8 cellular contexts compared by ENCODE assay signal in the genomic region with DNA sequence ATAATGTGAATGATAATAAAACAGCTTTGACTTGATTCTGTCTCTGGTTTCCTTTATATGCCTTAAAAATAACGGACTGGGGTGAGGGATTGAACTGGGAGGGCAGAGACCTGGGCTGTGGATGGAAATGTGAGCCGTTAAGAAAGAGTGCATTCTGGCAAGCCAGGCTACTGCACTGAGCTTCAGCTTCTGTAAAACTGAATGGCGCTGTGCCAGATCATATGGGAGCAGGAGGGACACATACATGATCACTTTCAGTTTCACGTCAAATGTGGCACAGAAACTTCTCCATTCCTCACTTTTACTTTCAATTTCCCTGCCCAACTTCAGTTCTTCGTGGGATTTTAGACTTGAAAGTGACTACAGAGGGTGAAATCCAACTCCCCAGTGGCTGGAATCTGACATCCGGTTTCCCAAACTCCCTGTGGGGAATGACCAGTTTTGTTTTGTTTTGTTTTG. TPM values are rescaled to one million over a fixed set of nuclear protein-coding genes. Genes with fewer than 3 reads are reported as not detected.
A peak's percentile ranks its signal among the peaks of the same experiment; 100 is the strongest.
DNase-seq lines count a peak whose midpoint lies in the region; ATAC-seq lines count a peak whose summit lies in the region.

No MANE protein-coding gene starts in this region.

- H3K27me3 Mint-ChIP-seq in memory B cell: no peaks in the 10 kb centered on the region

- peak overlapping the region; percentile 92 for H3K4me3 Mint-ChIP-seq in memory B cell

- peaks cover 26% of the 10 kb centered on the region for H3K4me1 Mint-ChIP-seq in memory B cell

- H3K27ac Mint-ChIP-seq in memory B cell: peak overlapping the region; percentile 86

- H3K27ac ChIP-seq in cingulate gyrus (ENCODE audit: low read depth, low read length): peak overlapping the region; percentile 85

- no peaks in the 10 kb centered on the region for H3K9me3 Mint-ChIP-seq in memory B cell

- peak; percentile 27 to 30 for ATAC-seq in activated CD4-positive, CD25-positive, alpha-beta regulatory T cell treated with anti-CD3 and anti-CD28 coated beads, Interleukin-2, amount 50 U/mL, for 24 hours
- peak; percentile 75 for ATAC-seq in memory B cell (ENCODE audit: low read depth)

- peak; percentile 91 for DNase-seq in ELR (ENCODE audit: low read depth)
- peak; percentile 91 for DNase-seq in H4 (ENCODE audit: low spot score)
- peak; percentile 34 for DNase-seq in NCI-H1092 (lab: John Stamatoyannopoulos, UW)
- DNase-seq in memory B cell (ENCODE audit: low spot score in 2 of 2): peak; percentile 63 to 77
- peak; percentile 46 for DNase-seq in stimulated activated CD8-positive, alpha-beta memory T cell treated with anti-CD3 and anti-CD28 coated beads, Interleukin-4, amount 100 ng/mL, for 24 hours (ENCODE audit: low read depth)
- DNase-seq in HuH-7 (ENCODE audit: low spot score): no peak

- H3K36me3 Mint-ChIP-seq in memory B cell: no peaks in the 10 kb centered on the region

RNA-seq across cellular contexts. Expression of a gene that starts 1.1 kb away (rescaled TPM):
- 98.0 and 122 TPM in 2 replicates for total RNA-seq in H4 (2014; rRNA removed; shearing (Covaris generic))

RNA-seq across cellular contexts. Expression of a gene that starts 16.1 kb away (rescaled TPM):
- not detected in 2 replicates for total RNA-seq in H4 (2014; rRNA removed; shearing (Covaris generic))

RNA-seq across cellular contexts. Expression of a gene that starts 20.2 kb away (rescaled TPM):
- total RNA-seq in H4 (2014; rRNA removed; shearing (Covaris generic)): not detected in 2 replicates

RNA-seq across cellular contexts. Expression of a gene that starts 23.0 kb away (rescaled TPM):
- not detected in 2 replicates for total RNA-seq in H4 (2014; rRNA removed; shearing (Covaris generic))

RNA-seq across cellular contexts. Expression of a gene that starts 29.0 kb away (rescaled TPM):
- not detected in 2 replicates for total RNA-seq in H4 (2014; rRNA removed; shearing (Covaris generic))
